1 cellular context compared by ENCODE assay signal in genomic region chr5:62326702-62327101, GRCh38.
TF ChIP-seq lines count a peak whose summit lies in the region.

No MANE protein-coding gene starts in this region.

TF ChIP-seq in GM12878, 131 proteins besides CTCF, POLR2A, EP300 and RAD21 (continued from another document):
- TF ChIP-seq ZBTB11 (CRISPR knock-in tag; IDR thresholded peaks at IDR 0.05) (no peak), NRF1 (conservative IDR thresholded peaks at IDR 0.05; ENCODE audit: low read depth, low read length) (no peak), NBN (IDR thresholded peaks at IDR 0.05) (no peak), JUNB (IDR thresholded peaks at IDR 0.05) (no peak), NFXL1 (IDR thresholded peaks at IDR 0.05; ENCODE audit: borderline replicate concordance) (no peak), PRDM15 (CRISPR knock-in tag; IDR thresholded peaks at IDR 0.05) (no peak), ZNF207 (IDR thresholded peaks at IDR 0.05; ENCODE audit: borderline replicate concordance) (no peak), ZNF24 (IDR thresholded peaks at IDR 0.05) (no peak), SMARCA5 (IDR thresholded peaks at IDR 0.05) (no peak), SP1 (IDR thresholded peaks at IDR 0.05; ENCODE audit: low read depth, low read length) (no peak), CUX1 (IDR thresholded peaks at IDR 0.05; ENCODE audit: insufficient replicate concordance, low read depth, low read length) (no peak)
